8 cellular contexts compared by ENCODE assay signal in the genomic region with DNA sequence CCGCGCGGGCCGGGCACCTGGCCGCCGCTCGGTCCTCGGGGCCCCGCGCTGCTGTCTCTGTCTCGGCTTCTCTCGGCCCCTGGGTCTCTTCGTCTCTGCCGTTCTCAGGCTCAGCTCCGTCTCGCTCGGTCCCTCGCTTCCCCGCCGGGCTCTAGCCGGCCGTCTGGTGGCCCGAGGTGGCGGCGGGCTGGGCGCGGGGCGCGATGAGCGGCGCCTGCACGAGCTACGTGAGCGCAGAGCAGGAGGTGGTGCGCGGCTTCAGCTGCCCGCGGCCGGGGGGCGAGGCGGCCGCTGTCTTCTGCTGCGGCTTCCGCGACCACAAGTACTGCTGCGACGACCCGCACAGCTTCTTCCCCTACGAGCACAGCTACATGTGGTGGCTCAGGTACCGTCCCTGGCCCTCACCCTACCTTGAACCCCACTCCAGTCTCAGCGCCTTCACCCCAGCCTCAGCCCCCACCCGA. TPM values are rescaled to one million over a fixed set of nuclear protein-coding genes. Genes with fewer than 3 reads are reported as not detected.
DNase-seq lines count a peak whose midpoint lies in the region; ATAC-seq and TF ChIP-seq lines count a peak whose summit lies in the region.

No MANE protein-coding gene starts in this region.

- in situ Hi-C loops in brain microvascular endothelial cell (cut with HindIII; ENCODE audit: low pct_ligation_motif_present, low sequenced_read_pairs) (no loop called here), transverse colon (cut with MboI; ENCODE audit: low pct_ligation_motif_present in 1 of 4, low pct_unique_long_range_greater_than_20kb in 1 of 4, low sequenced_read_pairs in 3 of 4) (no loop called here)

- ATAC-seq in SK-N-SH treated with all-trans-retinoic acid at 6 μM for 48 hours (peak; percentile 42), HG02973 (IDR thresholded peaks at IDR 0.05; ENCODE audit: unreplicated experiment) (no peak), GM19452 (IDR thresholded peaks at IDR 0.05; ENCODE audit: unreplicated experiment) (no peak), HG02610 (IDR thresholded peaks at IDR 0.05; ENCODE audit: unreplicated experiment) (no peak)

- H3K36me3 Mint-ChIP-seq in mesothelial cell of epicardium: no peaks in the 10 kb centered on the region

- TF ChIP-seq CTCF in brain microvascular endothelial cell (IDR thresholded peaks at IDR 0.05; ENCODE audit: low read depth, low read length, missing control alignments): no peak
- no peak for TF ChIP-seq CTCF in mesothelial cell of epicardium (IDR thresholded peaks at IDR 0.05; ENCODE audit: unreplicated experiment)
- TF ChIP-seq CTCF in transverse colon (IDR thresholded peaks at IDR 0.05): no peak

- H3K4me3 ChIP-seq in brain microvascular endothelial cell (ENCODE audit: low read depth, low read length) (peak overlapping the region; percentile 39), transverse colon (peak overlapping the region; percentile 30 to 50 (median 48))

- H3K9me3 ChIP-seq in transverse colon: no peaks in the 10 kb centered on the region

- no peak overlapping the region for H3K27ac Mint-ChIP-seq in mesothelial cell of epicardium

- H3K27me3 ChIP-seq in brain microvascular endothelial cell (replicated peaks) (peaks cover 18% of the 10 kb centered on the region), transverse colon (peaks cover 61% of the 10 kb centered on the region)

- H3K9me3 Mint-ChIP-seq in mesothelial cell of epicardium: no peaks in the 10 kb centered on the region

- 30% methylated on average over 11 of the region's 52 CpGs; no CpG with 5 or more reads in 1 of the 2 donors for WGBS in transverse colon (ENCODE audit: low coverage in 1 of 2), 2 donors

- intact Hi-C loops in transverse colon (cut with DNase I; ENCODE audit: low total_unique reads): no loop called here

- H3K4me1 Mint-ChIP-seq in mesothelial cell of epicardium: peaks cover 42% of the 10 kb centered on the region

- no peaks in the 10 kb centered on the region for H3K36me3 ChIP-seq in brain microvascular endothelial cell (replicated peaks)
- H3K36me3 ChIP-seq in transverse colon: no peaks in the 10 kb centered on the region

- H3K27me3 Mint-ChIP-seq in mesothelial cell of epicardium (ENCODE audit: low read depth): peaks cover 23% of the 10 kb centered on the region

- TF ChIP-seq POLR2A in transverse colon (IDR thresholded peaks at IDR 0.05): no peak

- TF ChIP-seq EP300 in transverse colon (IDR thresholded peaks at IDR 0.05; ENCODE audit: low read depth): no peak

- peak; percentile 64 for DNase-seq in DMS53 treated with DMSO at 0.1 percent for 48 hours (lab: John Stamatoyannopoulos, UW; ENCODE audit: unreplicated experiment)
- no peak for DNase-seq in brain microvascular endothelial cell
- DNase-seq in mesothelial cell of epicardium (ENCODE audit: low spot score in 2 of 2, unreplicated experiment in 2 of 2): peak in 1 of 2 experiments; percentile 27
- no peak for DNase-seq in transverse colon

- peak overlapping the region; percentile 57 for H3K4me3 Mint-ChIP-seq in mesothelial cell of epicardium

- H3K27ac ChIP-seq in brain microvascular endothelial cell: no peak overlapping the region
- H3K27ac ChIP-seq in transverse colon: peak overlapping the region; percentile 28 to 66 (median 48)

- H3K4me1 ChIP-seq in transverse colon: peaks cover 0 to 26% (median 8%) of the 10 kb centered on the region in 4 donors

TF ChIP-seq in SK-N-SH treated with all-trans-retinoic acid at 6 μM for 48 hours, 23 proteins besides CTCF, POLR2A, EP300 and RAD21:
- TF ChIP-seq ZNF565 (CRISPR knock-in tag; conservative IDR thresholded peaks at IDR 0.05; ENCODE audit: low read depth): no peak
- no peak for TF ChIP-seq TCF4 (CRISPR knock-in tag; IDR thresholded peaks at IDR 0.05; ENCODE audit: borderline replicate concordance)
- TF ChIP-seq, protein P1, sequence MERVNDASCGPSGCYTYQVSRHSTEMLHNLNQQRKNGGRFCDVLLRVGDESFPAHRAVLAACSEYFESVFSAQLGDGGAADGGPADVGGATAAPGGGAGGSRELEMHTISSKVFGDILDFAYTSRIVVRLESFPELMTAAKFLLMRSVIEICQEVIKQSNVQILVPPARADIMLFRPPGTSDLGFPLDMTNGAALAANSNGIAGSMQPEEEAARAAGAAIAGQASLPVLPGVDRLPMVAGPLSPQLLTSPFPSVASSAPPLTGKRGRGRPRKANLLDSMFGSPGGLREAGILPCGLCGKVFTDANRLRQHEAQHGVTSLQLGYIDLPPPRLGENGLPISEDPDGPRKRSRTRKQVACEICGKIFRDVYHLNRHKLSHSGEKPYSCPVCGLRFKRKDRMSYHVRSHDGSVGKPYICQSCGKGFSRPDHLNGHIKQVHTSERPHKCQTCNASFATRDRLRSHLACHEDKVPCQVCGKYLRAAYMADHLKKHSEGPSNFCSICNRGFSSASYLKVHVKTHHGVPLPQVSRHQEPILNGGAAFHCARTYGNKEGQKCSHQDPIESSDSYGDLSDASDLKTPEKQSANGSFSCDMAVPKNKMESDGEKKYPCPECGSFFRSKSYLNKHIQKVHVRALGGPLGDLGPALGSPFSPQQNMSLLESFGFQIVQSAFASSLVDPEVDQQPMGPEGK (CRISPR knock-in tag; IDR thresholded peaks at IDR 0.05; ENCODE audit: borderline replicate concordance): no peak
- no peak for TF ChIP-seq BACH2 (CRISPR knock-in tag; IDR thresholded peaks at IDR 0.05; ENCODE audit: borderline replicate concordance)
- TF ChIP-seq ZFP30 (CRISPR knock-in tag; IDR thresholded peaks at IDR 0.05): no peak
- no peak for TF ChIP-seq OSR1 (CRISPR knock-in tag; IDR thresholded peaks at IDR 0.05)
- TF ChIP-seq, protein P2, sequence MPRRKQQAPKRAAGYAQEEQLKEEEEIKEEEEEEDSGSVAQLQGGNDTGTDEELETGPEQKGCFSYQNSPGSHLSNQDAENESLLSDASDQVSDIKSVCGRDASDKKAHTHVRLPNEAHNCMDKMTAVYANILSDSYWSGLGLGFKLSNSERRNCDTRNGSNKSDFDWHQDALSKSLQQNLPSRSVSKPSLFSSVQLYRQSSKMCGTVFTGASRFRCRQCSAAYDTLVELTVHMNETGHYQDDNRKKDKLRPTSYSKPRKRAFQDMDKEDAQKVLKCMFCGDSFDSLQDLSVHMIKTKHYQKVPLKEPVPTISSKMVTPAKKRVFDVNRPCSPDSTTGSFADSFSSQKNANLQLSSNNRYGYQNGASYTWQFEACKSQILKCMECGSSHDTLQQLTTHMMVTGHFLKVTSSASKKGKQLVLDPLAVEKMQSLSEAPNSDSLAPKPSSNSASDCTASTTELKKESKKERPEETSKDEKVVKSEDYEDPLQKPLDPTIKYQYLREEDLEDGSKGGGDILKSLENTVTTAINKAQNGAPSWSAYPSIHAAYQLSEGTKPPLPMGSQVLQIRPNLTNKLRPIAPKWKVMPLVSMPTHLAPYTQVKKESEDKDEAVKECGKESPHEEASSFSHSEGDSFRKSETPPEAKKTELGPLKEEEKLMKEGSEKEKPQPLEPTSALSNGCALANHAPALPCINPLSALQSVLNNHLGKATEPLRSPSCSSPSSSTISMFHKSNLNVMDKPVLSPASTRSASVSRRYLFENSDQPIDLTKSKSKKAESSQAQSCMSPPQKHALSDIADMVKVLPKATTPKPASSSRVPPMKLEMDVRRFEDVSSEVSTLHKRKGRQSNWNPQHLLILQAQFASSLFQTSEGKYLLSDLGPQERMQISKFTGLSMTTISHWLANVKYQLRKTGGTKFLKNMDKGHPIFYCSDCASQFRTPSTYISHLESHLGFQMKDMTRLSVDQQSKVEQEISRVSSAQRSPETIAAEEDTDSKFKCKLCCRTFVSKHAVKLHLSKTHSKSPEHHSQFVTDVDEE (CRISPR knock-in tag; IDR thresholded peaks at IDR 0.05): no peak
- TF ChIP-seq, protein P3, sequence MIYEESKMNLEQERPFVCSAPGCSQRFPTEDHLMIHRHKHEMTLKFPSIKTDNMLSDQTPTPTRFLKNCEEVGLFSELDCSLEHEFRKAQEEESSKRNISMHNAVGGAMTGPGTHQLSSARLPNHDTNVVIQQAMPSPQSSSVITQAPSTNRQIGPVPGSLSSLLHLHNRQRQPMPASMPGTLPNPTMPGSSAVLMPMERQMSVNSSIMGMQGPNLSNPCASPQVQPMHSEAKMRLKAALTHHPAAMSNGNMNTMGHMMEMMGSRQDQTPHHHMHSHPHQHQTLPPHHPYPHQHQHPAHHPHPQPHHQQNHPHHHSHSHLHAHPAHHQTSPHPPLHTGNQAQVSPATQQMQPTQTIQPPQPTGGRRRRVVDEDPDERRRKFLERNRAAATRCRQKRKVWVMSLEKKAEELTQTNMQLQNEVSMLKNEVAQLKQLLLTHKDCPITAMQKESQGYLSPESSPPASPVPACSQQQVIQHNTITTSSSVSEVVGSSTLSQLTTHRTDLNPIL (CRISPR knock-in tag; IDR thresholded peaks at IDR 0.05; ENCODE audit: low read depth): no peak
- no peak for TF ChIP-seq ZNF8 (CRISPR knock-in tag; IDR thresholded peaks at IDR 0.05)
- TF ChIP-seq, protein P4, sequence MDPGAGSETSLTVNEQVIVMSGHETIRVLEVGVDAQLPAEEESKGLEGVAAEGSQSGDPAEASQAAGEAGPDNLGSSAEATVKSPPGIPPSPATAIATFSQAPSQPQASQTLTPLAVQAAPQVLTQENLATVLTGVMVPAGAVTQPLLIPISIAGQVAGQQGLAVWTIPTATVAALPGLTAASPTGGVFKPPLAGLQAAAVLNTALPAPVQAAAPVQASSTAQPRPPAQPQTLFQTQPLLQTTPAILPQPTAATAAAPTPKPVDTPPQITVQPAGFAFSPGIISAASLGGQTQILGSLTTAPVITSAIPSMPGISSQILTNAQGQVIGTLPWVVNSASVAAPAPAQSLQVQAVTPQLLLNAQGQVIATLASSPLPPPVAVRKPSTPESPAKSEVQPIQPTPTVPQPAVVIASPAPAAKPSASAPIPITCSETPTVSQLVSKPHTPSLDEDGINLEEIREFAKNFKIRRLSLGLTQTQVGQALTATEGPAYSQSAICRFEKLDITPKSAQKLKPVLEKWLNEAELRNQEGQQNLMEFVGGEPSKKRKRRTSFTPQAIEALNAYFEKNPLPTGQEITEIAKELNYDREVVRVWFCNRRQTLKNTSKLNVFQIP (CRISPR knock-in tag; IDR thresholded peaks at IDR 0.05; ENCODE audit: borderline replicate concordance, low read depth): no peak
- no peak for TF ChIP-seq ISL1 (CRISPR knock-in tag; IDR thresholded peaks at IDR 0.05)
- no peak for TF ChIP-seq TOX (CRISPR knock-in tag; IDR thresholded peaks at IDR 0.05; ENCODE audit: borderline replicate concordance)
- TF ChIP-seq ZC3H10 (CRISPR knock-in tag; IDR thresholded peaks at IDR 0.05): no peak

RNA-seq across cellular contexts. Expression of a gene that starts 0.4 kb away (rescaled TPM):
- total RNA-seq in mesothelial cell of epicardium: 0.99 to 1.4 TPM (median 1.4 TPM) in 3 replicates
- 1 to 10 TPM in 2 of 4 donors, not detected in 2; 3.2 to 8.2 TPM for total RNA-seq in transverse colon

RNA-seq across cellular contexts. Expression of a gene that starts 31.2 kb away (rescaled TPM):
- total RNA-seq in mesothelial cell of epicardium (57.7 to 62.6 TPM (median 61.8 TPM) in 3 replicates), transverse colon (10 to 100 TPM in 1 of 4 donors, 1 to 10 TPM in 3; 3.3 to 16.5 (median 5.6) TPM)
